In the genomic region with DNA sequence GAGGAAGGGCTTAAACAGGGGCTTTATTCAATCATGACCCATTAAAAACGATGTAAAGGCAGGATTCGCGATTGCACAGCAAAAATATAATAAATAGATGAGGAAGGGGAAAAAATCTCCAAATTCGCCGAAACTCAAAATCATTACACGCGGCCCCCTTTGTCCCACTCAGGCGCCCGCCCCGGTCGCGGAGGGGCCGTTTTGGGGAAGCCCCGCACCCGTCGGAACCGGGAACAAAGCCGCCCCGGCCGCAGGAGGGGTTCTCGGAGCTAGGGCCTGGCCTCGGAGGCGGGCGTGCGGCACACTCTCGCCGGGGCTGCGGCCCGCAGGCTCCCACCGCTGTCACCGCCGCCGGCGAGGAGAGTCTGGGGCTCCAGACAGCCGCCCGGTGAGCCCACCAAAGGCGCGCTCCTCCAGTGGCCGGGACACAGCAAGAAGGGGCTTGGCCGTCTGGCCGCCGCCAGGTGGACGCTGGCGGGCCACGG, we compare ENCODE assay signal across 1 cellular context.
TF ChIP-seq lines count a peak whose summit lies in the region.

No MANE protein-coding gene starts in this region.

TF ChIP-seq in K562, 482 proteins besides CTCF, POLR2A, EP300 and RAD21 (continued from another document):
- TF ChIP-seq, protein P1, sequence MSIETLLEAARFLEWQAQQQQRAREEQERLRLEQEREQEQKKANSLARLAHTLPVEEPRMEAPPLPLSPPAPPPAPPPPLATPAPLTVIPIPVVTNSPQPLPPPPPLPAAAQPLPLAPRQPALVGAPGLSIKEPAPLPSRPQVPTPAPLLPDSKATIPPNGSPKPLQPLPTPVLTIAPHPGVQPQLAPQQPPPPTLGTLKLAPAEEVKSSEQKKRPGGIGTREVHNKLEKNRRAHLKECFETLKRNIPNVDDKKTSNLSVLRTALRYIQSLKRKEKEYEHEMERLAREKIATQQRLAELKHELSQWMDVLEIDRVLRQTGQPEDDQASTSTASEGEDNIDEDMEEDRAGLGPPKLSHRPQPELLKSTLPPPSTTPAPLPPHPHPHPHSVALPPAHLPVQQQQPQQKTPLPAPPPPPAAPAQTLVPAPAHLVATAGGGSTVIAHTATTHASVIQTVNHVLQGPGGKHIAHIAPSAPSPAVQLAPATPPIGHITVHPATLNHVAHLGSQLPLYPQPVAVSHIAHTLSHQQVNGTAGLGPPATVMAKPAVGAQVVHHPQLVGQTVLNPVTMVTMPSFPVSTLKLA (conservative IDR thresholded peaks at IDR 0.05), result peak in 1 of 2 experiments; percentile 20; a peak in 1 of 4 replicates
- TF ChIP-seq FOS (IDR thresholded peaks at IDR 0.05; ENCODE audit: extremely low read depth, insufficient read length), result no peak
- TF ChIP-seq SMARCA5 (IDR thresholded peaks at IDR 0.05), result peak; percentile 7; the same call in 1 of the 2 replicates
- TF ChIP-seq NONO (IDR thresholded peaks at IDR 0.05; ENCODE audit: low read depth in 2 of 2, low read length in 1 of 2), result peak in 1 of 2 experiments; percentile 62; a peak in 2 of 4 replicates
- no peak for TF ChIP-seq ZNF239 (CRISPR knock-in tag; IDR thresholded peaks at IDR 0.05)
- TF ChIP-seq CHD1 (IDR thresholded peaks at IDR 0.05; ENCODE audit: low read length), result peak; percentile 72
